In genomic region chr16:89318430-89318758, GRCh38 we compare ENCODE assay signal across 1 cellular context.
TF ChIP-seq lines count a peak whose summit lies in the region.

No MANE protein-coding gene starts in this region.

TF ChIP-seq in A549, 52 proteins besides CTCF, POLR2A, EP300 and RAD21 (continued from another document):
- TF ChIP-seq USF2 (IDR thresholded peaks at IDR 0.05) (no peak), ELK1 (IDR thresholded peaks at IDR 0.05; ENCODE audit: low read depth, low read length) (no peak), RCOR1 (IDR thresholded peaks at IDR 0.05; ENCODE audit: low read depth, low read length) (no peak), FOSB (CRISPR knock-in tag; IDR thresholded peaks at IDR 0.05) (no peak), ZNF302 (CRISPR knock-in tag; IDR thresholded peaks at IDR 0.05) (no peak), JUN (IDR thresholded peaks at IDR 0.05) (no peak), E2F6 (IDR thresholded peaks at IDR 0.05; ENCODE audit: borderline replicate concordance, low read depth) (no peak)
